ENCODE assay signal across 1 cellular context in the genomic region with DNA sequence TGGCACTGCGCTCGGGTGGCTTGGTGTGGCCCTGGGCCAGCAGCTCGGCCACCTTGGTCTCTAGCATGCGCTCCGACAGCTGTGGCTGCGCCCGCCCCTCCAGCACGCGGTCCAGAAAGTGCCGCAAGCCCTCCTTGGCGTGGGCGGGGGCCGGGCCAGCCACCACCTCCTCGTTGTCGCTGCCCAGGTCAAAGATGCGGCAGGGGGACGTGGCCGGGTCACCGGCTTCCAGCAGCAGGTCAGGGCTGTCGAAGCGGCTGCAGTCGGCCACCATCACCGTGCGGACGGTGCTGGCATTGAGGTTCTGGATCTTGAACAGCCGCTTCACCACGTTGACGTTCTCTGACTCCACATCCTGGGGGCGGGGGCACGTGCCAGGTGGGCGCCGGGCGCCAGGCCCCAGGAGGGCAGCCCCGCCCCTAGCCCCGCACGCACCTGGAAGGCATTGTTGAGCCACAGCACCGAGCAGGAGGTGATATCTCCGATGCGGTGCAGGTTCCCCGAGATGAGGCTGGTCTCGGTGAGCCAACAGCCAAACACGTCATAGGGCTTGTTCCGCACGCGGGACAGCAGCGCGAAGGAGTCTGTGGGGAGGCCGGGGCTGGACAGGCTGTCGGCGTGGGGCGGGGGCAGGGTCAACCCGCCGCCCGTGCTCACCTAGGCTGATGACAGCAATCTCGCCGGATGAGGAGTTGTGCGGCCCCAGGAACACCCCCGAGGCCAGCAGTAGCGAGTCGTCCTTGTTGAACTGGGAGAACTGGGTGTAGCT.
TF ChIP-seq lines count a peak whose summit lies in the region.

No MANE protein-coding gene starts in this region.

TF ChIP-seq in HCT116, 20 proteins besides CTCF, POLR2A, EP300 and RAD21:
- TF ChIP-seq ZNF274 (IDR thresholded peaks at IDR 0.05; ENCODE audit: low read depth, low read length) (no peak), ELF1 (IDR thresholded peaks at IDR 0.05; ENCODE audit: borderline replicate concordance, low read depth) (no peak)
